15 cellular contexts compared by ENCODE assay signal in genomic region chr3:171399842-171400241, GRCh38.
DNase-seq lines count a peak whose midpoint lies in the region; ATAC-seq, FAIRE-seq and TF ChIP-seq lines count a peak whose summit lies in the region.
"Had no signal": no experiment of that assay in that cellular context is flagged by ENCODE, and none has a peak within 500 bp of the region (broad histone marks: within the 10 kb centered on the region; RNA-seq: fewer than 3 reads in every experiment).

No MANE protein-coding gene starts in this region.

- H3K9me3 ChIP-seq in right cardiac atrium (ENCODE audit: control insufficient read depth, low read length) (no peaks in the 10 kb centered on the region), gastrocnemius medialis (no peaks in the 10 kb centered on the region), HAP-1 (no peaks in the 10 kb centered on the region; the same call in 1 of the 2 replicates)

- in situ Hi-C loops in gastrocnemius medialis (cut with MboI; ENCODE audit: low sequenced_read_pairs in 4 of 4) = no loop called here
- in situ Hi-C loops in HAP-1 (cut with MboI; ENCODE audit: low sequenced_read_pairs) = no loop called here

- H3K4me1 ChIP-seq in right cardiac atrium (ENCODE audit: control insufficient read depth, insufficient read depth, low read length) (no peaks in the 10 kb centered on the region), gastrocnemius medialis (peaks cover 54 to 71% of the 10 kb centered on the region in 2 donors), HAP-1 (peaks cover 17% of the 10 kb centered on the region)

- TF ChIP-seq CTCF in gastrocnemius medialis (IDR thresholded peaks at IDR 0.05 in 4 of 5, conservative IDR thresholded peaks at IDR 0.05 in 1 of 5) = no peak
- TF ChIP-seq CTCF in GM10266 (IDR thresholded peaks at IDR 0.05; ENCODE audit: control insufficient read depth, insufficient read depth, low read depth, missing control alignments) = no peak

- TF ChIP-seq POLR2A in gastrocnemius medialis (IDR thresholded peaks at IDR 0.05) = no peak

- no peaks in the 10 kb centered on the region for H3K36me3 ChIP-seq in gastrocnemius medialis
- no peaks in the 10 kb centered on the region for H3K36me3 ChIP-seq in HAP-1 (replicated peaks)

- intact Hi-C loops in cardiac septum (cut with DNase I) (loop anchor here (10.0 kb wide), 1 partner anchor 55 kb away; no protein-coding TSS in a partner anchor), right cardiac atrium (cut with DNase I) (no loop called here), gastrocnemius medialis (cut with DNase I; ENCODE audit: low total_unique reads) (no loop called here)

- no peak for FAIRE-seq in urothelium cell line (lab: Jason Lieb, UNC)
- FAIRE-seq: A204.1, GM12891 had no signal

- DNase-seq in NCI-H446 treated with DMSO at 0.1 percent for 48 hours (lab: John Stamatoyannopoulos, UW) = peak; percentile 25
- peak; percentile 80 for DNase-seq in cardiac septum (ENCODE audit: low spot score)
- DNase-seq in right cardiac atrium = no peak
- peak; percentile 62 to 73 for DNase-seq in gastrocnemius medialis
- no peak for DNase-seq in GM10266 (ENCODE audit: extremely low spot score)
- DNase-seq in urothelium cell line (ENCODE audit: low spot score) = no peak
- no peak for DNase-seq in HAP-1 (ENCODE audit: low spot score in 2 of 2)
- DNase-seq: C1 segment of cervical spinal cord; Calu3; CD4-positive, alpha-beta T cell; DMS 273 treated with DMSO at 0.1 percent for 48 hours; DMS79; IMR-90 had no signal

- 67% methylated on average over 2 of the region's 2 CpGs for WGBS in right cardiac atrium

- H3K27me3 ChIP-seq in right cardiac atrium (ENCODE audit: control insufficient read depth, insufficient read depth) (no peaks in the 10 kb centered on the region), gastrocnemius medialis (no peaks in the 10 kb centered on the region), HAP-1 (ENCODE audit: low read depth) (no peaks in the 10 kb centered on the region)

- H3K27ac ChIP-seq in right cardiac atrium (ENCODE audit: low read length) = no peak overlapping the region
- H3K27ac ChIP-seq in gastrocnemius medialis = peak overlapping the region in 3 of 4 donors; percentile 18 to 71 (median 45)

- ATAC-seq in right cardiac atrium (peak; percentile 46 to 63), gastrocnemius medialis (peak; percentile 93 to 94)

- H3K4me3 ChIP-seq in right cardiac atrium (ENCODE audit: low read length) = no peak overlapping the region
- no peak overlapping the region for H3K4me3 ChIP-seq in gastrocnemius medialis
- H3K4me3 ChIP-seq in HAP-1 = no peak overlapping the region

Comparison
In these comparisons a context has a peak if more than half of its experiments do, and no peak if none do; other contexts are left out.
1. DNase-seq: peak in NCI-H446 treated with DMSO at 0.1 percent for 48 hours (single experiment), cardiac septum (single experiment) and gastrocnemius medialis (2 of 2); none in right cardiac atrium (0 of 3), GM10266 (single experiment), urothelium cell line (single experiment) and HAP-1 (0 of 2).